15 cellular contexts compared by ENCODE assay signal in genomic region chr7:23292623-23293022, GRCh38. TPM values are rescaled to one million over a fixed set of nuclear protein-coding genes. Genes with fewer than 3 reads are reported as not detected.
DNase-seq lines count a peak whose midpoint lies in the region; ATAC-seq, FAIRE-seq and TF ChIP-seq lines count a peak whose summit lies in the region.
"Had no signal": no experiment of that assay in that cellular context is flagged by ENCODE, and none has a peak within 500 bp of the region (broad histone marks: within the 10 kb centered on the region; RNA-seq: fewer than 3 reads in every experiment).

No MANE protein-coding gene starts in this region.

- intact Hi-C loops in HCT116 (cut with micrococcal nuclease) (no loop called here), K562 (cut with micrococcal nuclease) (no loop called here), HepG2 (cut with micrococcal nuclease; ENCODE audit: unreplicated experiment) (loop anchor here (1.0 kb wide), 1 partner anchor 15 kb away; no protein-coding TSS in a partner anchor), adrenal gland (cut with DNase I) (no loop called here)

- CTCF ChIA-PET in A549 (lab: Yijun Ruan, JAX) (interaction anchor here (0.6 to 6.5 kb wide), 7 partner anchors 10 to 1858 kb away, joined by 3 to 49 read pairs (median 4); no protein-coding TSS in a partner anchor), HCT116 (lab: Charles Lee) (interaction anchor here (0.9 kb wide), 1 partner anchor 14 kb away, joined by 3 read pairs; no protein-coding TSS in a partner anchor), K562 (lab: Yijun Ruan, JAX; ENCODE audit: low intra/inter-chr PET ratio) (no interaction called here), HepG2 (lab: Yijun Ruan, JAX; ENCODE audit: low intra/inter-chr PET ratio, low total read pairs) (no interaction called here)

- H3K9ac ChIP-seq in HCT116 (ENCODE audit: low read length) (no peak overlapping the region), K562 (ENCODE audit: insufficient read depth in 1 of 2, low read depth in 2 of 2, low read length in 2 of 2) (no peak overlapping the region), HepG2 (ENCODE audit: insufficient read depth, low read depth, low read length) (peak overlapping the region; percentile 84)

- TF ChIP-seq CTCF in A549 (IDR thresholded peaks at IDR 0.05) (no peak), HCT116 (IDR thresholded peaks at IDR 0.05 in 2 of 3, conservative IDR thresholded peaks at IDR 0.05 in 1 of 3; ENCODE audit: borderline replicate concordance in 1 of 3, insufficient read depth in 1 of 3, low read depth in 2 of 3, low read length in 2 of 3) (no peak), K562 (IDR thresholded peaks at IDR 0.05 in 2 of 3, conservative IDR thresholded peaks at IDR 0.05 in 1 of 3; ENCODE audit: insufficient read depth in 2 of 3, low read depth in 1 of 3, low read length in 3 of 3) (no peak), HepG2 (CRISPR knock-in tag; IDR thresholded peaks at IDR 0.05) (no peak), adrenal gland (IDR thresholded peaks at IDR 0.05) (no peak), BE2C (IDR thresholded peaks at IDR 0.05; ENCODE audit: low read depth, low read length) (no peak)

- no TSS peak for BruUV-seq in HCT116 (replicated peaks; lab: Mats Ljungman, UMichigan)
- no TSS peak for BruUV-seq in K562 (replicated peaks; lab: Mats Ljungman, UMichigan)
- no TSS peak for BruUV-seq in HepG2 (replicated peaks; lab: Mats Ljungman, UMichigan)

- TF ChIP-seq RAD21 in A549 (conservative IDR thresholded peaks at IDR 0.05 in 1 of 2, IDR thresholded peaks at IDR 0.05 in 1 of 2), result no peak
- no peak for TF ChIP-seq RAD21 in HCT116 (IDR thresholded peaks at IDR 0.05; ENCODE audit: low read depth)
- no peak for TF ChIP-seq RAD21 in K562 (CRISPR knock-in tag; conservative IDR thresholded peaks at IDR 0.05 in 1 of 2, IDR thresholded peaks at IDR 0.05 in 1 of 2)
- no peak for TF ChIP-seq RAD21 in HepG2 (CRISPR knock-in tag; IDR thresholded peaks at IDR 0.05)

- H3K36me3 ChIP-seq in HCT116 (ENCODE audit: control insufficient read depth in 1 of 2, insufficient read depth in 2 of 2, low read length in 2 of 2) (no peaks in the 10 kb centered on the region), K562 (ENCODE audit: control insufficient read depth, insufficient read depth, low read length) (no peaks in the 10 kb centered on the region), HepG2 (replicated peaks in 1 of 2; ENCODE audit: control insufficient read depth in 1 of 2, insufficient read depth in 2 of 2, low read length in 2 of 2) (no peaks in the 10 kb centered on the region), adrenal gland (replicated peaks in 1 of 2) (no peaks in the 10 kb centered on the region), BE2C (no peaks in the 10 kb centered on the region)
- H3K36me3 ChIP-seq: HAP-1 had no signal

- TF ChIP-seq EP300 in A549 (IDR thresholded peaks at IDR 0.05) (no peak), K562 (IDR thresholded peaks at IDR 0.05; ENCODE audit: low read length) (no peak), HepG2 (IDR thresholded peaks at IDR 0.05; ENCODE audit: low read depth in 2 of 2, low read length in 2 of 2) (no peak), HepG2 (CRISPR knock-in tag; IDR thresholded peaks at IDR 0.05; ENCODE audit: borderline replicate concordance) (no peak)

- H3K79me2 ChIP-seq in HCT116 (ENCODE audit: insufficient read depth, low read length) (no peaks in the 10 kb centered on the region), K562 (ENCODE audit: control insufficient read depth, insufficient read depth, low read length) (no peaks in the 10 kb centered on the region), HepG2 (ENCODE audit: insufficient read depth, low read length) (no peaks in the 10 kb centered on the region)

- in situ Hi-C loops in K562 (cut with MboI) (no loop called here), HepG2 (cut with HindIII; ENCODE audit: extremely low pct_ligation_motif_present, low pct_unique_long_range_greater_than_20kb) (no loop called here)

- H3K27me3 ChIP-seq in HCT116 (ENCODE audit: insufficient read depth, low read length), result no peaks in the 10 kb centered on the region
- no peaks in the 10 kb centered on the region for H3K27me3 ChIP-seq in K562 (ENCODE audit: control insufficient read depth in 2 of 2, insufficient read depth in 2 of 2, low read length in 2 of 2)
- no peaks in the 10 kb centered on the region for H3K27me3 ChIP-seq in HepG2 (ENCODE audit: control insufficient read depth in 1 of 2, insufficient read depth in 2 of 2, low read length in 2 of 2)
- H3K27me3 ChIP-seq in adrenal gland, result no peaks in the 10 kb centered on the region
- no peaks in the 10 kb centered on the region for H3K27me3 ChIP-seq in BE2C

- POLR2A ChIA-PET in A549 (lab: Yijun Ruan, JAX) (no interaction called here), HCT116 (lab: Charles Lee) (no interaction called here), K562 (lab: Yijun Ruan, JAX) (interaction anchor here (0.7 to 1.3 kb wide), 2 partner anchors 14 to 45 kb away, joined by 3 to 5 read pairs; no protein-coding TSS in a partner anchor), HepG2 (lab: Yijun Ruan, JAX) (interaction anchor here (0.9 to 4.9 kb wide), 8 partner anchors 9 to 171 kb away, joined by 3 to 69 read pairs (median 5); no protein-coding TSS in a partner anchor)

- H3K9me1 ChIP-seq in K562 (ENCODE audit: control insufficient read depth, insufficient read depth, low read length), result no peaks in the 10 kb centered on the region

- WGBS in A549 (ENCODE audit: missing lambda C conversion rate), result 92% methylated on average over 4 of the region's 4 CpGs
- WGBS in K562 (ENCODE audit: insufficient coverage, low coverage, missing lambda C conversion rate), result 60% methylated on average over 4 of the region's 4 CpGs
- WGBS in HepG2 (ENCODE audit: low lambda C conversion rate), result 4% methylated on average over 4 of the region's 4 CpGs
- 77 to 93% (median 82%) methylated on average over 4 of the region's 4 CpGs for WGBS in adrenal gland, 4 donors

- no peak for DNase-seq in A549 (ENCODE audit: low read depth in 1 of 2, low spot score in 1 of 2)
- DNase-seq in HCT116 (ENCODE audit: low read depth, low spot score), result no peak
- no peak for DNase-seq in K562 (ENCODE audit: extremely low read depth in 1 of 4, low spot score in 3 of 4)
- no peak for DNase-seq in HepG2 (ENCODE audit: low spot score)
- no peak for DNase-seq in adrenal gland
- DNase-seq in BE2C, result no peak
- DNase-seq: ACHN; CD4-positive, alpha-beta memory T cell; DMS79 treated with DMSO at 0.1 percent for 48 hours; GF-D8 had no signal

- RAD21 ChIA-PET in HCT116 (lab: Charles Lee; ENCODE audit: low non-redundant PET in 1 of 2, low total read pairs in 2 of 2, uncharacterized antibody in 2 of 2, unreplicated experiment in 2 of 2), result no interaction called here

- H3K4me1 ChIP-seq in A549, result peaks cover 36% of the 10 kb centered on the region
- H3K4me1 ChIP-seq in HCT116 (ENCODE audit: control insufficient read depth in 1 of 2, insufficient read depth in 2 of 2, low read length in 2 of 2), result peaks cover 4 to 32% of the 10 kb centered on the region in 2 experiments; a peak in 3 of 4 replicates
- no peaks in the 10 kb centered on the region for H3K4me1 ChIP-seq in K562 (replicated peaks in 1 of 2; ENCODE audit: control insufficient read depth in 2 of 2, insufficient read depth in 2 of 2, low read length in 2 of 2)
- peaks cover 85% of the 10 kb centered on the region for H3K4me1 ChIP-seq in HepG2 (ENCODE audit: insufficient read depth, low read length)
- H3K4me1 ChIP-seq in adrenal gland (replicated peaks in 1 of 2), result no peaks in the 10 kb centered on the region
- H3K4me1 ChIP-seq in BE2C, result no peaks in the 10 kb centered on the region

- ATAC-seq in A549 (no peak), HCT116 (no peak), K562 (no peak), HepG2 (peak; percentile 3; the same call in 2 of the 3 replicates), HG03135 (IDR thresholded peaks at IDR 0.05; ENCODE audit: unreplicated experiment) (no peak), HG02884 (IDR thresholded peaks at IDR 0.05; ENCODE audit: unreplicated experiment) (no peak)

- H3K9me3 ChIP-seq in A549 (no peaks in the 10 kb centered on the region), HCT116 (ENCODE audit: control insufficient read depth in 1 of 2, insufficient read depth in 1 of 2, low read depth in 1 of 2, low read length in 2 of 2) (no peaks in the 10 kb centered on the region), K562 (replicated peaks; ENCODE audit: control insufficient read depth, insufficient read depth, low read depth, low read length) (no peaks in the 10 kb centered on the region), HepG2 (ENCODE audit: low read length) (no peaks in the 10 kb centered on the region), adrenal gland (replicated peaks in 1 of 3) (no peaks in the 10 kb centered on the region), BE2C (no peaks in the 10 kb centered on the region)
- H3K9me3 ChIP-seq: HAP-1 had no signal

- H3K27ac ChIP-seq in A549 (peak overlapping the region; percentile 57 to 67; a peak in 2 of 6 replicates), HCT116 (ENCODE audit: low read depth, low read length) (no peak overlapping the region), K562 (ENCODE audit: extremely low read depth, low read depth, low read length) (no peak overlapping the region), HepG2 (ENCODE audit: extremely low read length, insufficient read depth, low read length) (peak overlapping the region; percentile 100), adrenal gland (no peak overlapping the region)
- H3K27ac ChIP-seq: C4-2B had no signal

- H3K4me3 ChIP-seq in A549 (no peak overlapping the region), HCT116 (replicated peaks in 1 of 2; ENCODE audit: low read depth in 1 of 2, low read length in 2 of 2) (no peak overlapping the region), K562 (no peak overlapping the region), HepG2 (replicated peaks in 1 of 3; ENCODE audit: insufficient read depth in 1 of 3, low read depth in 2 of 3, low read length in 3 of 3) (peak overlapping the region in 2 of 3 experiments; percentile 23 to 70; a peak in 3 of 6 replicates), adrenal gland (no peak overlapping the region), BE2C (ENCODE audit: low read depth, low read length) (no peak overlapping the region)
- H3K4me3 ChIP-seq: HAP-1 had no signal

- H2AFZ ChIP-seq in HCT116 (ENCODE audit: low read depth, low read length, poor library complexity, severe bottlenecking), result peak overlapping the region; percentile 41
- 0 out of 2 replicates have a peak overlapping the region, but pooled peaks have one; percentile 40 for H2AFZ ChIP-seq in K562 (ENCODE audit: low read depth, low read length)
- peak overlapping the region; percentile 43 for H2AFZ ChIP-seq in HepG2 (ENCODE audit: low read length)

- no peaks in the 10 kb centered on the region for H4K20me1 ChIP-seq in HCT116 (ENCODE audit: insufficient read depth)
- H4K20me1 ChIP-seq in K562 (replicated peaks; ENCODE audit: control insufficient read depth, insufficient read depth, low read length), result no peaks in the 10 kb centered on the region
- H4K20me1 ChIP-seq in HepG2 (ENCODE audit: insufficient read depth, low read length), result no peaks in the 10 kb centered on the region

- H3K9me2 ChIP-seq in HCT116 (ENCODE audit: insufficient read depth), result no peaks in the 10 kb centered on the region

- no peak overlapping the region; the same call in 2 of the 3 replicates for H3K4me2 ChIP-seq in A549
- H3K4me2 ChIP-seq in HCT116 (ENCODE audit: low read length), result no peak overlapping the region
- no peak overlapping the region for H3K4me2 ChIP-seq in K562 (ENCODE audit: insufficient read depth, low read length)
- peak overlapping the region; percentile 98 for H3K4me2 ChIP-seq in HepG2 (ENCODE audit: low read depth, low read length)

- no peak for TF ChIP-seq POLR2A in A549 (IDR thresholded peaks at IDR 0.05; ENCODE audit: low read length)
- no peak for TF ChIP-seq POLR2A in HCT116 (IDR thresholded peaks at IDR 0.05; ENCODE audit: borderline replicate concordance, extremely low read depth, insufficient read depth, insufficient read length)
- TF ChIP-seq POLR2A in K562 (conservative IDR thresholded peaks at IDR 0.05), result no peak
- TF ChIP-seq POLR2A in HepG2 (IDR thresholded peaks at IDR 0.05; ENCODE audit: insufficient read depth in 1 of 2, low read depth in 2 of 2, low read length in 2 of 2), result no peak
- TF ChIP-seq POLR2A in adrenal gland (IDR thresholded peaks at IDR 0.05), result no peak

- FAIRE-seq in A549 (lab: Jason Lieb, UNC) (no peak), K562 (lab: Jason Lieb, UNC) (no peak), HepG2 (lab: Jason Lieb, UNC) (no peak)
- FAIRE-seq: GM19239 had no signal

RNA-seq across cellular contexts. Expression of gene MALSU1, which starts 6.5 kb away (rescaled TPM):
- 93.6 and 122 TPM in 2 replicates for polyA plus RNA-seq in A549 (2011; rRNA removed)
- polyA plus RNA-seq in A549 (2012; cell fraction: cytosol; rRNA removed), result 105 and 112 TPM in 2 replicates
- 43.8 and 57.6 TPM in 2 replicates for polyA plus RNA-seq in A549 (2012; cell fraction: nucleus; rRNA removed)
- polyA plus RNA-seq in A549 (2017; fragmentation: RNase III; extraction: RNeasy Plus Mini Kit Qiagen cat#74134 plus additional on column Dnase treatment), result 91.9 to 102 TPM (median 101 TPM) in 3 replicates
- 19.5 and 22.5 TPM in 2 replicates for polyA minus RNA-seq in A549 (2011; rRNA and poly(A)+ RNA removed)
- 105 TPM for total RNA-seq in HCT116 (2021; ENCODE audit: unreplicated experiment)
- polyA plus RNA-seq in HCT116 (2012), result 64.0 and 76.1 TPM in 2 replicates
- 28.7 and 47.3 TPM in 2 replicates for total RNA-seq in K562 (2011; cell fraction: chromatin; rRNA removed; ENCODE audit: low replicate concordance)
- total RNA-seq in K562 (2011; cell fraction: nucleolus; rRNA removed), result 20.0 and 22.1 TPM in 2 replicates
- total RNA-seq in K562 (2011; cell fraction: nucleoplasm; rRNA removed), result 22.9 and 23.3 TPM in 2 replicates
- 221 and 308 TPM in 2 replicates for total RNA-seq in K562 (2014; rRNA removed)
- total RNA-seq in K562 (2014; rRNA removed; fragmentation: Illumina TruSeq; extraction: Trizol), result 81.2 and 83.4 TPM in 2 replicates
- total RNA-seq in K562 (2015; rRNA removed; fragmentation: Illumina TruSeq; extraction: Trizol), result 76.8 and 80.0 TPM in 2 replicates
- 100 and 101 TPM in 2 replicates for total RNA-seq in K562 (2021)
- polyA plus RNA-seq in K562 (2011; rRNA removed), result 70.6 and 93.3 TPM in 2 replicates
- polyA plus RNA-seq in K562 (2011; cell fraction: cytosol; rRNA removed), result 72.5 and 84.7 TPM in 2 replicates
- polyA plus RNA-seq in K562 (2011; cell fraction: nucleus; rRNA removed), result 37.3 and 38.5 TPM in 2 replicates
- polyA plus RNA-seq in K562 (2012), result 38.9 and 109 TPM in 2 replicates
- polyA plus RNA-seq in K562 (2014; fragmentation: Illumina TruSeq; extraction: Trizol), result 48.2 and 82.9 TPM in 2 replicates
- polyA plus RNA-seq in K562 (2014; fragmentation: Nextera tagmentation; extraction: Ambion mirVana), result 10 to 100 TPM; 12.3 to 14.4 TPM
- polyA plus RNA-seq in K562 (2014; rRNA removed), result 141 and 180 TPM in 2 replicates
- polyA minus RNA-seq in K562 (2011; rRNA and poly(A)+ RNA removed), result 82.0 and 88.4 TPM in 2 replicates
- polyA minus RNA-seq in K562 (2011; cell fraction: cytosol; rRNA and poly(A)+ RNA removed), result 42.1 and 47.6 TPM in 2 replicates
- polyA minus RNA-seq in K562 (2011; cell fraction: nucleus; rRNA and poly(A)+ RNA removed), result 24.0 and 39.0 TPM in 2 replicates
- 141 and 188 TPM in 2 replicates for total RNA-seq in HepG2 (2016; rRNA removed; fragmentation: Illumina TruSeq; extraction: Trizol)
- total RNA-seq in HepG2 (2016; cell fraction: cytosol; rRNA removed; fragmentation: Illumina TruSeq; extraction: Trizol; ENCODE audit: low read depth), result 55.4 and 74.4 TPM in 2 replicates
- 134 and 186 TPM in 2 replicates for total RNA-seq in HepG2 (2016; cell fraction: insoluble cytoplasmic fraction; rRNA removed; fragmentation: Illumina TruSeq; extraction: Trizol)
- total RNA-seq in HepG2 (2016; cell fraction: membrane; rRNA removed; fragmentation: Illumina TruSeq; extraction: Trizol), result 96.1 and 111 TPM in 2 replicates
- total RNA-seq in HepG2 (2016; cell fraction: nucleus; rRNA removed; fragmentation: Illumina TruSeq; extraction: Trizol), result 49.1 and 52.9 TPM in 2 replicates
- polyA plus RNA-seq in HepG2 (2011; rRNA removed), result 51.6 and 72.0 TPM in 2 replicates
- polyA plus RNA-seq in HepG2 (2011; cell fraction: cytosol; rRNA removed), result 82.4 and 82.6 TPM in 2 replicates
- polyA plus RNA-seq in HepG2 (2011; cell fraction: nucleus; rRNA removed), result 24.8 and 38.6 TPM in 2 replicates
- polyA plus RNA-seq in HepG2 (2012), result 58.1 and 99.3 TPM in 2 replicates
- polyA plus RNA-seq in HepG2 (2016; cell fraction: cytosol; fragmentation: Illumina TruSeq; extraction: Trizol; ENCODE audit: low read depth), result 78.8 and 82.1 TPM in 2 replicates
- polyA plus RNA-seq in HepG2 (2016; cell fraction: insoluble cytoplasmic fraction; fragmentation: Illumina TruSeq; extraction: Trizol; ENCODE audit: low read depth), result 213 and 216 TPM in 2 replicates
- polyA plus RNA-seq in HepG2 (2016; cell fraction: membrane; fragmentation: Illumina TruSeq; extraction: Trizol; ENCODE audit: low read depth), result 91.1 and 105 TPM in 2 replicates
- polyA plus RNA-seq in HepG2 (2016; cell fraction: nucleus; fragmentation: Illumina TruSeq; extraction: Trizol; ENCODE audit: insufficient read depth, low read depth), result 99.5 and 103 TPM in 2 replicates
- 18.4 and 23.7 TPM in 2 replicates for polyA minus RNA-seq in HepG2 (2011; rRNA and poly(A)+ RNA removed; ENCODE audit: low replicate concordance)
- 40.5 and 48.0 TPM in 2 replicates for polyA minus RNA-seq in HepG2 (2011; cell fraction: cytosol; rRNA and poly(A)+ RNA removed)
- 41.1 and 44.5 TPM in 2 replicates for polyA minus RNA-seq in HepG2 (2011; cell fraction: nucleus; rRNA and poly(A)+ RNA removed)
- 100 to 1,000 TPM in 1 of 8 donors, 10 to 100 TPM in 7; 65.3 to 120 (median 79.8) TPM for total RNA-seq in adrenal gland
- 10 to 100 TPM; 31.7 to 68.7 (median 32.6) TPM for polyA plus RNA-seq in adrenal gland
- polyA plus RNA-seq in BE2C (2012; ENCODE audit: insufficient read depth, insufficient read length, low read depth), result 93.8 TPM

RNA-seq across cellular contexts. Expression of gene GPNMB, which starts 46.0 kb away (rescaled TPM):
- polyA plus RNA-seq in A549 (2011; rRNA removed), result 4.6 and 4.7 TPM in 2 replicates
- polyA plus RNA-seq in A549 (2012; cell fraction: cytosol; rRNA removed), result 0.71 and 0.83 TPM in 2 replicates
- polyA plus RNA-seq in A549 (2012; cell fraction: nucleus; rRNA removed), result 0.20 and 0.54 TPM in 2 replicates
- polyA plus RNA-seq in A549 (2017; fragmentation: RNase III; extraction: RNeasy Plus Mini Kit Qiagen cat#74134 plus additional on column Dnase treatment), result 2.7 to 3.5 TPM (median 3.3 TPM) in 3 replicates
- 1.5 and 2.1 TPM in 2 replicates for polyA minus RNA-seq in A549 (2011; rRNA and poly(A)+ RNA removed)
- total RNA-seq in HCT116 (2021; ENCODE audit: unreplicated experiment), result 2.8 TPM
- polyA plus RNA-seq in HCT116 (2012), result 0.65 and 1.7 TPM in 2 replicates
- total RNA-seq in K562 (2011; cell fraction: chromatin; rRNA removed; ENCODE audit: low replicate concordance), result not detected in 2 replicates
- not detected in 2 replicates for total RNA-seq in K562 (2011; cell fraction: nucleolus; rRNA removed)
- total RNA-seq in K562 (2011; cell fraction: nucleoplasm; rRNA removed), result 0.51 TPM in 1 of 2 replicates, not detected in the other
- total RNA-seq in K562 (2014; rRNA removed), result 0.24 and 0.64 TPM in 2 replicates
- total RNA-seq in K562 (2014; rRNA removed; fragmentation: Illumina TruSeq; extraction: Trizol), result 0.15 and 0.26 TPM in 2 replicates
- total RNA-seq in K562 (2015; rRNA removed; fragmentation: Illumina TruSeq; extraction: Trizol), result 0.18 and 0.41 TPM in 2 replicates
- total RNA-seq in K562 (2021), result 0.20 and 0.54 TPM in 2 replicates
- polyA plus RNA-seq in K562 (2011; rRNA removed), result 0.03 and 0.35 TPM in 2 replicates
- 0.03 and 0.07 TPM in 2 replicates for polyA plus RNA-seq in K562 (2011; cell fraction: cytosol; rRNA removed)
- 0.10 and 0.23 TPM in 2 replicates for polyA plus RNA-seq in K562 (2011; cell fraction: nucleus; rRNA removed)
- polyA plus RNA-seq in K562 (2012), result 0.18 and 0.22 TPM in 2 replicates
- 0.33 and 0.80 TPM in 2 replicates for polyA plus RNA-seq in K562 (2014; fragmentation: Illumina TruSeq; extraction: Trizol)
- polyA plus RNA-seq in K562 (2014; fragmentation: Nextera tagmentation; extraction: Ambion mirVana), result under 1 TPM; 0.31 to 0.67 TPM
- 0.11 and 0.72 TPM in 2 replicates for polyA plus RNA-seq in K562 (2014; rRNA removed)
- polyA minus RNA-seq in K562 (2011; rRNA and poly(A)+ RNA removed), result not detected in 2 replicates
- polyA minus RNA-seq in K562 (2011; cell fraction: cytosol; rRNA and poly(A)+ RNA removed), result not detected in 2 replicates
- 0.40 TPM in 1 of 2 replicates, not detected in the other for polyA minus RNA-seq in K562 (2011; cell fraction: nucleus; rRNA and poly(A)+ RNA removed)
- 1.6 TPM in 2 replicates for total RNA-seq in HepG2 (2016; rRNA removed; fragmentation: Illumina TruSeq; extraction: Trizol)
- 1.2 and 1.5 TPM in 2 replicates for total RNA-seq in HepG2 (2016; cell fraction: cytosol; rRNA removed; fragmentation: Illumina TruSeq; extraction: Trizol; ENCODE audit: low read depth)
- 1.7 and 2.0 TPM in 2 replicates for total RNA-seq in HepG2 (2016; cell fraction: insoluble cytoplasmic fraction; rRNA removed; fragmentation: Illumina TruSeq; extraction: Trizol)
- total RNA-seq in HepG2 (2016; cell fraction: membrane; rRNA removed; fragmentation: Illumina TruSeq; extraction: Trizol), result 2.6 and 2.7 TPM in 2 replicates
- 1.3 and 1.6 TPM in 2 replicates for total RNA-seq in HepG2 (2016; cell fraction: nucleus; rRNA removed; fragmentation: Illumina TruSeq; extraction: Trizol)
- polyA plus RNA-seq in HepG2 (2011; rRNA removed), result 0.91 and 1.1 TPM in 2 replicates
- polyA plus RNA-seq in HepG2 (2011; cell fraction: cytosol; rRNA removed), result 0.91 and 1.3 TPM in 2 replicates
- 0.39 and 1.2 TPM in 2 replicates for polyA plus RNA-seq in HepG2 (2011; cell fraction: nucleus; rRNA removed)
- polyA plus RNA-seq in HepG2 (2012), result 1.2 and 2.6 TPM in 2 replicates
- polyA plus RNA-seq in HepG2 (2016; cell fraction: cytosol; fragmentation: Illumina TruSeq; extraction: Trizol; ENCODE audit: low read depth), result 1.2 and 1.7 TPM in 2 replicates
- polyA plus RNA-seq in HepG2 (2016; cell fraction: insoluble cytoplasmic fraction; fragmentation: Illumina TruSeq; extraction: Trizol; ENCODE audit: low read depth), result 1.1 and 1.2 TPM in 2 replicates
- 3.0 and 3.7 TPM in 2 replicates for polyA plus RNA-seq in HepG2 (2016; cell fraction: membrane; fragmentation: Illumina TruSeq; extraction: Trizol; ENCODE audit: low read depth)
- 1.7 and 2.8 TPM in 2 replicates for polyA plus RNA-seq in HepG2 (2016; cell fraction: nucleus; fragmentation: Illumina TruSeq; extraction: Trizol; ENCODE audit: insufficient read depth, low read depth)
- 1.2 TPM in 2 replicates for polyA minus RNA-seq in HepG2 (2011; rRNA and poly(A)+ RNA removed; ENCODE audit: low replicate concordance)
- 1.4 TPM in 1 of 2 replicates, not detected in the other for polyA minus RNA-seq in HepG2 (2011; cell fraction: cytosol; rRNA and poly(A)+ RNA removed)
- polyA minus RNA-seq in HepG2 (2011; cell fraction: nucleus; rRNA and poly(A)+ RNA removed), result 1.4 and 3.0 TPM in 2 replicates
- 10 to 100 TPM; 19.9 to 92.3 (median 37.7) TPM for total RNA-seq in adrenal gland
- polyA plus RNA-seq in adrenal gland, result 10 to 100 TPM; 14.0 to 65.5 (median 24.9) TPM
- polyA plus RNA-seq in BE2C (2012; ENCODE audit: insufficient read depth, insufficient read length, low read depth), result 1.4 TPM
- polyA plus RNA-seq: CD4-positive, alpha-beta memory T cell had no signal

Comparison
In these comparisons a context has a peak if more than half of its experiments do, and no peak if none do; other contexts are left out.
1. H3K27ac ChIP-seq: peak in A549 (2 of 2) and HepG2 (single experiment); none in HCT116 (single experiment), K562 (single experiment) and adrenal gland (0 of 5).
2. H3K4me3 ChIP-seq: peak in HepG2 (2 of 3); none in A549 (single experiment), HCT116 (0 of 2), K562 (single experiment), adrenal gland (0 of 4) and BE2C (single experiment).
3. CTCF ChIA-PET loops: an anchor here in A549 (0.6 to 6.5 kb wide) and HCT116 (0.9 kb wide); none called in K562 and HepG2.
4. POLR2A ChIA-PET loops: an anchor here in K562 (0.7 to 1.3 kb wide) and HepG2 (0.9 to 4.9 kb wide); none called in A549 and HCT116.
5. Peak in every context shown above with its lines, with median percentiles within 50 percentile points of each other: H2AFZ ChIP-seq.